35 cellular contexts compared by ENCODE assay signal in genomic region chrX:53824686-53825085, GRCh38.
"Had no signal": no experiment of that assay in that cellular context is flagged by ENCODE, and none has a peak within 500 bp of the region (broad histone marks: within the 10 kb centered on the region; RNA-seq: fewer than 3 reads in every experiment).

No MANE protein-coding gene starts in this region.

- H3K9ac ChIP-seq: KMS-11 had no signal

- H3K27ac ChIP-seq: KMS-11 had no signal

- H3K4me3 ChIP-seq: MG63 had no signal

- H3K4me2 ChIP-seq: KMS-11 had no signal

- H3K36me3 ChIP-seq: MG63 had no signal

- H3K27me3 ChIP-seq: MG63 had no signal

- H3K9me3 ChIP-seq: MG63 had no signal

- DNase-seq: Karpas-422, Kasumi-1, KBM-7, KG1, MG63, MM.1S, MV-4-11, NCI-H1048, NCI-H1092, NCI-H1092 treated with DMSO at 0.1 percent for 48 hours, NCI-H1105, NCI-H1105 treated with DMSO at 0.1 percent for 48 hours, NCI-H1417, NCI-H1417 treated with DMSO at 0.1 percent for 48 hours, NCI-H1436, NCI-H1436 treated with DMSO at 0.1 percent for 48 hours, NCI-H146, NCI-H1694, NCI-H1694 treated with DMSO at 0.1 percent for 48 hours, NCI-H187, NCI-H187 treated with DMSO at 0.1 percent for 48 hours, NCI-H1930, NCI-H2029, NCI-H2029 treated with DMSO at 0.1 percent for 48 hours, NCI-H2081, NCI-H2081 treated with DMSO at 0.1 percent for 48 hours, NCI-H2107, NCI-H2171, NCI-H2171 treated with DMSO at 0.1 percent for 48 hours, NCI-H2227 treated with DMSO at 0.1 percent for 48 hours, NCI-H226, NCI-H345, NCI-H446, NCI-H446 treated with DMSO at 0.1 percent for 48 hours had no signal
